Comparison of ENCODE assay signal across 1 cellular context in the genomic region with DNA sequence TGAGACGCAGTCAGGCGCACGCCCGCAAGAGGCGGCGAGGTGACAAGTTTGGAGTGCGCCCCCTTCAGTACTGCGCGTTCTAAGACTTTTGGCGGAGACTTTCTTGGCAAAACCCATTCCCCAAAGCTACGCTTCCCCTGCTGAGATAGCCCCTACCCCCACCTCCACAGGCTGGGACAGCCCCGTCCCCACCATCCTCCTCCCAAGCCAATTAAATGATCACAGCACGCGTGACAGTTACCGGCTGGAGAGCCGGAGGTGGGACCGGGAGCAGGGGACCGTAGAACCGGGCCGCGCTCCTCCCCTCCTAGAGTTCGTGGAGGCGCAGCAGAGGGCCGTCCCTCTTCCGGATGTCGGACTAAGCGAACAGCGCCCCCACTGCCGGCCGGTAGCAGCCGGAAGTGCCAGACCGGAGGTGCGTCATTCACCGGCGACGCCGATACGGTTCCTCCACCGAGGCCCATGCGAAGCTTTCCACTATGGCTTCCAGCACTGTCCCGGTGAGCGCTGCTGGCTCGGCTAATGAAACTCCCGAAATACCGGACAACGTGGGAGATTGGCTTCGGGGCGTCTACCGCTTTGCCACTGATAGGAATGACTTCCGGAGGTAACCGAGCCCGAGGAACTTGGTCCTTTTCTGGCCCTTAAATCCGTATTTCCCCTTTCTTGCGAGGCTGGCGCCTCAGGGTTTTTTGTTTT.
A peak's percentile ranks its signal among the peaks of the same experiment; 100 is the strongest.
TF ChIP-seq lines count a peak whose summit lies in the region.

A gene (plus strand): TSS at position 476 of the 699 bp plus-strand sequence. CDS start 4 bp downstream, at position 480.

TF ChIP-seq in K562, 482 proteins besides CTCF, POLR2A, EP300 and RAD21 (continued from another document and continues in another):
- TF ChIP-seq ELF4 (CRISPR knock-in tag; IDR thresholded peaks at IDR 0.05) (peak; percentile 45), FIP1L1 (IDR thresholded peaks at IDR 0.05; ENCODE audit: low read depth, low read length, poor library complexity, severe bottlenecking) (peak; percentile 90), RBM34 (IDR thresholded peaks at IDR 0.05; ENCODE audit: borderline replicate concordance, insufficient read depth, low read length) (no peak), FOXK1 (CRISPR knock-in tag; IDR thresholded peaks at IDR 0.05; ENCODE audit: borderline replicate concordance) (peak; percentile 43; the same call in 1 of the 2 replicates), GATAD2A (IDR thresholded peaks at IDR 0.05) (no peak), DPF2 (IDR thresholded peaks at IDR 0.05) (peak; percentile 29; the same call in 1 of the 2 replicates), POLR3A (IDR thresholded peaks at IDR 0.05; ENCODE audit: borderline replicate concordance, extremely low read depth, insufficient read depth, insufficient read length) (no peak), E2F3 (CRISPR knock-in tag; IDR thresholded peaks at IDR 0.05) (no peak), ZNF644 (tag; IDR thresholded peaks at IDR 0.05; ENCODE audit: low read depth) (no peak; the same call in 1 of the 2 replicates), IRF2 (CRISPR knock-in tag; IDR thresholded peaks at IDR 0.05) (no peak), MECOM (CRISPR knock-in tag; IDR thresholded peaks at IDR 0.05) (no peak), SMARCC2 (IDR thresholded peaks at IDR 0.05; ENCODE audit: low read depth) (peak; percentile 21; the same call in 1 of the 2 replicates), HDAC8 (tag; IDR thresholded peaks at IDR 0.05) (no peak), ZBTB8A (IDR thresholded peaks at IDR 0.05; ENCODE audit: partially characterized antibody) (no peak), SMARCE1 (IDR thresholded peaks at IDR 0.05) (peak; percentile 79), SIX5 (IDR thresholded peaks at IDR 0.05; ENCODE audit: borderline replicate concordance in 1 of 2, insufficient read depth in 1 of 2, low read depth in 1 of 2, low read length in 2 of 2) (peak; percentile 39 to 50; a peak in 2 of 4 replicates), FOXJ3 (CRISPR knock-in tag; IDR thresholded peaks at IDR 0.05) (no peak), TEAD2 (tag; IDR thresholded peaks at IDR 0.05) (no peak), POLR2H (tag; IDR thresholded peaks at IDR 0.05; ENCODE audit: low read depth) (peak; percentile 92), PPARD (CRISPR knock-in tag; IDR thresholded peaks at IDR 0.05) (no peak), NFIC (IDR thresholded peaks at IDR 0.05) (no peak; the same call in none of the 2 replicates), MAZ (CRISPR knock-in tag; conservative IDR thresholded peaks at IDR 0.05 in 1 of 2, IDR thresholded peaks at IDR 0.05 in 1 of 2) (peak; percentile 74 to 85), TGIF2 (CRISPR knock-in tag; IDR thresholded peaks at IDR 0.05) (no peak), RBM25 (IDR thresholded peaks at IDR 0.05; ENCODE audit: low read depth, low read length, severe bottlenecking) (no peak), ZNF830 (CRISPR knock-in tag; IDR thresholded peaks at IDR 0.05) (no peak), RFX5 (IDR thresholded peaks at IDR 0.05; ENCODE audit: low read depth, low read length) (no peak), ZNF239 (CRISPR knock-in tag; IDR thresholded peaks at IDR 0.05) (no peak), CBX1 (IDR thresholded peaks at IDR 0.05; ENCODE audit: low read depth) (no peak; the same call in 1 of the 2 replicates), NELFE (IDR thresholded peaks at IDR 0.05; ENCODE audit: insufficient read depth, insufficient read length) (no peak), MTF1 (CRISPR knock-in tag; IDR thresholded peaks at IDR 0.05; ENCODE audit: borderline replicate concordance) (no peak), NR2C2 (CRISPR knock-in tag; IDR thresholded peaks at IDR 0.05) (peak; percentile 86), NR2C2 (tag; IDR thresholded peaks at IDR 0.05) (peak; percentile 86), FOSL1 (tag; conservative IDR thresholded peaks at IDR 0.05) (peak; percentile 53; the same call in 1 of the 2 replicates), ZFPM2 (CRISPR knock-in tag; IDR thresholded peaks at IDR 0.05) (no peak), ZC3H4 (CRISPR knock-in tag; IDR thresholded peaks at IDR 0.05; ENCODE audit: borderline replicate concordance) (no peak), PCBP2 (IDR thresholded peaks at IDR 0.05; ENCODE audit: low read depth, low read length, poor library complexity, severe bottlenecking) (no peak), ARID2 (IDR thresholded peaks at IDR 0.05) (no peak), NFATC3 (IDR thresholded peaks at IDR 0.05) (no peak), SLC30A9 (CRISPR knock-in tag; IDR thresholded peaks at IDR 0.05) (no peak), SMARCA4 (IDR thresholded peaks at IDR 0.05) (peak; percentile 54; the same call in 1 of the 2 replicates), CBFA2T3 (IDR thresholded peaks at IDR 0.05) (peak; percentile 25), GATA2 (CRISPR knock-in tag; IDR thresholded peaks at IDR 0.05) (no peak), ZNF253 (CRISPR knock-in tag; conservative IDR thresholded peaks at IDR 0.05) (no peak), HLTF (IDR thresholded peaks at IDR 0.05) (0 out of 2 replicates have a peak, but pooled peaks have one; percentile 7), FOS (IDR thresholded peaks at IDR 0.05; ENCODE audit: extremely low read depth, insufficient read length) (no peak), ZFP36 (IDR thresholded peaks at IDR 0.05; ENCODE audit: low read depth, low read length, partially characterized antibody) (peak; percentile 33), HSF4 (CRISPR knock-in tag; IDR thresholded peaks at IDR 0.05; ENCODE audit: borderline replicate concordance) (no peak), NCOA6 (IDR thresholded peaks at IDR 0.05) (no peak), NFRKB (IDR thresholded peaks at IDR 0.05; ENCODE audit: low read depth) (peak; percentile 99), IFI16 (CRISPR knock-in tag; IDR thresholded peaks at IDR 0.05) (0 out of 2 replicates have a peak, but pooled peaks have one; percentile 5), ZNF780A (CRISPR knock-in tag; IDR thresholded peaks at IDR 0.05) (no peak), CBX2 (IDR thresholded peaks at IDR 0.05; ENCODE audit: insufficient read depth, low read length, poor library complexity, severe bottlenecking) (no peak), CBX8 (IDR thresholded peaks at IDR 0.05; ENCODE audit: borderline replicate concordance, extremely low read depth, low read depth, low read length, poor library complexity, severe bottlenecking) (no peak), YBX1 (IDR thresholded peaks at IDR 0.05) (no peak), HNRNPLL (IDR thresholded peaks at IDR 0.05; ENCODE audit: low read depth, low read length, poor library complexity, severe bottlenecking) (peak; percentile 76)
- TF ChIP-seq, protein P1, sequence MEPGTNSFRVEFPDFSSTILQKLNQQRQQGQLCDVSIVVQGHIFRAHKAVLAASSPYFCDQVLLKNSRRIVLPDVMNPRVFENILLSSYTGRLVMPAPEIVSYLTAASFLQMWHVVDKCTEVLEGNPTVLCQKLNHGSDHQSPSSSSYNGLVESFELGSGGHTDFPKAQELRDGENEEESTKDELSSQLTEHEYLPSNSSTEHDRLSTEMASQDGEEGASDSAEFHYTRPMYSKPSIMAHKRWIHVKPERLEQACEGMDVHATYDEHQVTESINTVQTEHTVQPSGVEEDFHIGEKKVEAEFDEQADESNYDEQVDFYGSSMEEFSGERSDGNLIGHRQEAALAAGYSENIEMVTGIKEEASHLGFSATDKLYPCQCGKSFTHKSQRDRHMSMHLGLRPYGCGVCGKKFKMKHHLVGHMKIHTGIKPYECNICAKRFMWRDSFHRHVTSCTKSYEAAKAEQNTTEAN (CRISPR knock-in tag; IDR thresholded peaks at IDR 0.05), result no peak
- TF ChIP-seq, protein P2, sequence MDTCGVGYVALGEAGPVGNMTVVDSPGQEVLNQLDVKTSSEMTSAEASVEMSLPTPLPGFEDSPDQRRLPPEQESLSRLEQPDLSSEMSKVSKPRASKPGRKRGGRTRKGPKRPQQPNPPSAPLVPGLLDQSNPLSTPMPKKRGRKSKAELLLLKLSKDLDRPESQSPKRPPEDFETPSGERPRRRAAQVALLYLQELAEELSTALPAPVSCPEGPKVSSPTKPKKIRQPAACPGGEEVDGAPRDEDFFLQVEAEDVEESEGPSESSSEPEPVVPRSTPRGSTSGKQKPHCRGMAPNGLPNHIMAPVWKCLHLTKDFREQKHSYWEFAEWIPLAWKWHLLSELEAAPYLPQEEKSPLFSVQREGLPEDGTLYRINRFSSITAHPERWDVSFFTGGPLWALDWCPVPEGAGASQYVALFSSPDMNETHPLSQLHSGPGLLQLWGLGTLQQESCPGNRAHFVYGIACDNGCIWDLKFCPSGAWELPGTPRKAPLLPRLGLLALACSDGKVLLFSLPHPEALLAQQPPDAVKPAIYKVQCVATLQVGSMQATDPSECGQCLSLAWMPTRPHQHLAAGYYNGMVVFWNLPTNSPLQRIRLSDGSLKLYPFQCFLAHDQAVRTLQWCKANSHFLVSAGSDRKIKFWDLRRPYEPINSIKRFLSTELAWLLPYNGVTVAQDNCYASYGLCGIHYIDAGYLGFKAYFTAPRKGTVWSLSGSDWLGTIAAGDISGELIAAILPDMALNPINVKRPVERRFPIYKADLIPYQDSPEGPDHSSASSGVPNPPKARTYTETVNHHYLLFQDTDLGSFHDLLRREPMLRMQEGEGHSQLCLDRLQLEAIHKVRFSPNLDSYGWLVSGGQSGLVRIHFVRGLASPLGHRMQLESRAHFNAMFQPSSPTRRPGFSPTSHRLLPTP (IDR thresholded peaks at IDR 0.05; ENCODE audit: borderline replicate concordance, extremely low read depth, insufficient read length), result no peak
- TF ChIP-seq, protein P3, sequence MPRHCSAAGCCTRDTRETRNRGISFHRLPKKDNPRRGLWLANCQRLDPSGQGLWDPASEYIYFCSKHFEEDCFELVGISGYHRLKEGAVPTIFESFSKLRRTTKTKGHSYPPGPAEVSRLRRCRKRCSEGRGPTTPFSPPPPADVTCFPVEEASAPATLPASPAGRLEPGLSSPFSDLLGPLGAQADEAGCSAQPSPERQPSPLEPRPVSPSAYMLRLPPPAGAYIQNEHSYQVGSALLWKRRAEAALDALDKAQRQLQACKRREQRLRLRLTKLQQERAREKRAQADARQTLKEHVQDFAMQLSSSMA (CRISPR knock-in tag; IDR thresholded peaks at IDR 0.05), result 0 out of 2 replicates have a peak, but pooled peaks have one; percentile 72
- TF ChIP-seq, protein P4, sequence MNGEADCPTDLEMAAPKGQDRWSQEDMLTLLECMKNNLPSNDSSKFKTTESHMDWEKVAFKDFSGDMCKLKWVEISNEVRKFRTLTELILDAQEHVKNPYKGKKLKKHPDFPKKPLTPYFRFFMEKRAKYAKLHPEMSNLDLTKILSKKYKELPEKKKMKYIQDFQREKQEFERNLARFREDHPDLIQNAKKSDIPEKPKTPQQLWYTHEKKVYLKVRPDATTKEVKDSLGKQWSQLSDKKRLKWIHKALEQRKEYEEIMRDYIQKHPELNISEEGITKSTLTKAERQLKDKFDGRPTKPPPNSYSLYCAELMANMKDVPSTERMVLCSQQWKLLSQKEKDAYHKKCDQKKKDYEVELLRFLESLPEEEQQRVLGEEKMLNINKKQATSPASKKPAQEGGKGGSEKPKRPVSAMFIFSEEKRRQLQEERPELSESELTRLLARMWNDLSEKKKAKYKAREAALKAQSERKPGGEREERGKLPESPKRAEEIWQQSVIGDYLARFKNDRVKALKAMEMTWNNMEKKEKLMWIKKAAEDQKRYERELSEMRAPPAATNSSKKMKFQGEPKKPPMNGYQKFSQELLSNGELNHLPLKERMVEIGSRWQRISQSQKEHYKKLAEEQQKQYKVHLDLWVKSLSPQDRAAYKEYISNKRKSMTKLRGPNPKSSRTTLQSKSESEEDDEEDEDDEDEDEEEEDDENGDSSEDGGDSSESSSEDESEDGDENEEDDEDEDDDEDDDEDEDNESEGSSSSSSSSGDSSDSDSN (IDR thresholded peaks at IDR 0.05; ENCODE audit: borderline replicate concordance in 1 of 2, low read depth in 2 of 2, low read length in 2 of 2), result peak in 1 of 2 experiments; percentile 92
- TF ChIP-seq, protein P5, sequence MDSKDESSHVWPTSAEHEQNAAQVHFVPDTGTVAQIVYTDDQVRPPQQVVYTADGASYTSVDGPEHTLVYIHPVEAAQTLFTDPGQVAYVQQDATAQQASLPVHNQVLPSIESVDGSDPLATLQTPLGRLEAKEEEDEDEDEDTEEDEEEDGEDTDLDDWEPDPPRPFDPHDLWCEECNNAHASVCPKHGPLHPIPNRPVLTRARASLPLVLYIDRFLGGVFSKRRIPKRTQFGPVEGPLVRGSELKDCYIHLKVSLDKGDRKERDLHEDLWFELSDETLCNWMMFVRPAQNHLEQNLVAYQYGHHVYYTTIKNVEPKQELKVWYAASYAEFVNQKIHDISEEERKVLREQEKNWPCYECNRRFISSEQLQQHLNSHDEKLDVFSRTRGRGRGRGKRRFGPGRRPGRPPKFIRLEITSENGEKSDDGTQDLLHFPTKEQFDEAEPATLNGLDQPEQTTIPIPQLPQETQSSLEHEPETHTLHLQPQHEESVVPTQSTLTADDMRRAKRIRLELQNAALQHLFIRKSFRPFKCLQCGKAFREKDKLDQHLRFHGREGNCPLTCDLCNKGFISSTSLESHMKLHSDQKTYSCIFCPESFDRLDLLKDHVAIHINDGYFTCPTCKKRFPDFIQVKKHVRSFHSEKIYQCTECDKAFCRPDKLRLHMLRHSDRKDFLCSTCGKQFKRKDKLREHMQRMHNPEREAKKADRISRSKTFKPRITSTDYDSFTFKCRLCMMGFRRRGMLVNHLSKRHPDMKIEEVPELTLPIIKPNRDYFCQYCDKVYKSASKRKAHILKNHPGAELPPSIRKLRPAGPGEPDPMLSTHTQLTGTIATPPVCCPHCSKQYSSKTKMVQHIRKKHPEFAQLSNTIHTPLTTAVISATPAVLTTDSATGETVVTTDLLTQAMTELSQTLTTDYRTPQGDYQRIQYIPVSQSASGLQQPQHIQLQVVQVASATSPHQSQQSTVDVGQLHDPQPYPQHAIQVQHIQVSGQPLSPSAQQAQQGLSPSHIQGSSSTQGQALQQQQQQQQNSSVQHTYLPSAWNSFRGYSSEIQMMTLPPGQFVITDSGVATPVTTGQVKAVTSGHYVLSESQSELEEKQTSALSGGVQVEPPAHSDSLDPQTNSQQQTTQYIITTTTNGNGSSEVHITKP (IDR thresholded peaks at IDR 0.05; ENCODE audit: partially characterized antibody), result peak; percentile 84
- TF ChIP-seq, protein P6, sequence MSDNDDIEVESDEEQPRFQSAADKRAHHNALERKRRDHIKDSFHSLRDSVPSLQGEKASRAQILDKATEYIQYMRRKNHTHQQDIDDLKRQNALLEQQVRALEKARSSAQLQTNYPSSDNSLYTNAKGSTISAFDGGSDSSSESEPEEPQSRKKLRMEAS (CRISPR knock-in tag; IDR thresholded peaks at IDR 0.05), result peak; percentile 73; the same call in 1 of the 2 replicates
- TF ChIP-seq, protein P7, sequence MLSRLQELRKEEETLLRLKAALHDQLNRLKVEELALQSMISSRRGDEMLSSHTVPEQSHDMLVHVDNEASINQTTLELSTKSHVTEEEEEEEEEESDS (CRISPR knock-in tag; IDR thresholded peaks at IDR 0.05), result no peak
